1 cellular context compared by ENCODE assay signal in genomic region chr5:43389679-43390329, GRCh38.
TF ChIP-seq lines count a peak whose summit lies in the region.

No MANE protein-coding gene starts in this region.

TF ChIP-seq in K562, 482 proteins besides CTCF, POLR2A, EP300 and RAD21 (continued from another document and continues in another):
- TF ChIP-seq, protein P1, sequence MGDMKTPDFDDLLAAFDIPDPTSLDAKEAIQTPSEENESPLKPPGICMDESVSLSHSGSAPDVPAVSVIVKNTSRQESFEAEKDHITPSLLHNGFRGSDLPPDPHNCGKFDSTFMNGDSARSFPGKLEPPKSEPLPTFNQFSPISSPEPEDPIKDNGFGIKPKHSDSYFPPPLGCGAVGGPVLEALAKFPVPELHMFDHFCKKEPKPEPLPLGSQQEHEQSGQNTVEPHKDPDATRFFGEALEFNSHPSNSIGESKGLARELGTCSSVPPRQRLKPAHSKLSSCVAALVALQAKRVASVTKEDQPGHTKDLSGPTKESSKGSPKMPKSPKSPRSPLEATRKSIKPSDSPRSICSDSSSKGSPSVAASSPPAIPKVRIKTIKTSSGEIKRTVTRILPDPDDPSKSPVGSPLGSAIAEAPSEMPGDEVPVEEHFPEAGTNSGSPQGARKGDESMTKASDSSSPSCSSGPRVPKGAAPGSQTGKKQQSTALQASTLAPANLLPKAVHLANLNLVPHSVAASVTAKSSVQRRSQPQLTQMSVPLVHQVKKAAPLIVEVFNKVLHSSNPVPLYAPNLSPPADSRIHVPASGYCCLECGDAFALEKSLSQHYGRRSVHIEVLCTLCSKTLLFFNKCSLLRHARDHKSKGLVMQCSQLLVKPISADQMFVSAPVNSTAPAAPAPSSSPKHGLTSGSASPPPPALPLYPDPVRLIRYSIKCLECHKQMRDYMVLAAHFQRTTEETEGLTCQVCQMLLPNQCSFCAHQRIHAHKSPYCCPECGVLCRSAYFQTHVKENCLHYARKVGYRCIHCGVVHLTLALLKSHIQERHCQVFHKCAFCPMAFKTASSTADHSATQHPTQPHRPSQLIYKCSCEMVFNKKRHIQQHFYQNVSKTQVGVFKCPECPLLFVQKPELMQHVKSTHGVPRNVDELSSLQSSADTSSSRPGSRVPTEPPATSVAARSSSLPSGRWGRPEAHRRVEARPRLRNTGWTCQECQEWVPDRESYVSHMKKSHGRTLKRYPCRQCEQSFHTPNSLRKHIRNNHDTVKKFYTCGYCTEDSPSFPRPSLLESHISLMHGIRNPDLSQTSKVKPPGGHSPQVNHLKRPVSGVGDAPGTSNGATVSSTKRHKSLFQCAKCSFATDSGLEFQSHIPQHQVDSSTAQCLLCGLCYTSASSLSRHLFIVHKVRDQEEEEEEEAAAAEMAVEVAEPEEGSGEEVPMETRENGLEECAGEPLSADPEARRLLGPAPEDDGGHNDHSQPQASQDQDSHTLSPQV (IDR thresholded peaks at IDR 0.05), result peak; percentile 37; the same call in 1 of the 2 replicates
- TF ChIP-seq BCOR (IDR thresholded peaks at IDR 0.05), result 0 out of 2 replicates have a peak, but pooled peaks have one; percentile 9
- no peak for TF ChIP-seq HMG20B (CRISPR knock-in tag; IDR thresholded peaks at IDR 0.05)
- 0 out of 2 replicates have a peak, but pooled peaks have one; percentile 49 for TF ChIP-seq ATF7 (IDR thresholded peaks at IDR 0.05)
- TF ChIP-seq ATF1 (CRISPR knock-in tag; IDR thresholded peaks at IDR 0.05), result no peak
- 0 out of 2 replicates have a peak, but pooled peaks have one; percentile 20 for TF ChIP-seq ATF1 (tag; IDR thresholded peaks at IDR 0.05)
- TF ChIP-seq LCOR (CRISPR knock-in tag; IDR thresholded peaks at IDR 0.05), result peak; percentile 59; the same call in 1 of the 2 replicates
- no peak for TF ChIP-seq ZSCAN32 (CRISPR knock-in tag; IDR thresholded peaks at IDR 0.05)
- peak in 1 of 2 experiments; percentile 51; a peak in 2 of 4 replicates for TF ChIP-seq MAZ (CRISPR knock-in tag; conservative IDR thresholded peaks at IDR 0.05 in 1 of 2, IDR thresholded peaks at IDR 0.05 in 1 of 2)
- TF ChIP-seq, protein P2, sequence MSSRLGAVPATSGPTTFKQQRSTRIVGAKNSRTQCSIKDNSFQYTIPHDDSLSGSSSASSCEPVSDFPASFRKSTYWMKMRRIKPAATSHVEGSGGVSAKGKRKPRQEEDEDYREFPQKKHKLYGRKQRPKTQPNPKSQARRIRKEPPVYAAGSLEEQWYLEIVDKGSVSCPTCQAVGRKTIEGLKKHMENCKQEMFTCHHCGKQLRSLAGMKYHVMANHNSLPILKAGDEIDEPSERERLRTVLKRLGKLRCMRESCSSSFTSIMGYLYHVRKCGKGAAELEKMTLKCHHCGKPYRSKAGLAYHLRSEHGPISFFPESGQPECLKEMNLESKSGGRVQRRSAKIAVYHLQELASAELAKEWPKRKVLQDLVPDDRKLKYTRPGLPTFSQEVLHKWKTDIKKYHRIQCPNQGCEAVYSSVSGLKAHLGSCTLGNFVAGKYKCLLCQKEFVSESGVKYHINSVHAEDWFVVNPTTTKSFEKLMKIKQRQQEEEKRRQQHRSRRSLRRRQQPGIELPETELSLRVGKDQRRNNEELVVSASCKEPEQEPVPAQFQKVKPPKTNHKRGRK (tag; IDR thresholded peaks at IDR 0.05), result no peak
- peak; percentile 64 for TF ChIP-seq BRD9 (IDR thresholded peaks at IDR 0.05; ENCODE audit: low read depth, partially characterized antibody)
- TF ChIP-seq, protein P3, sequence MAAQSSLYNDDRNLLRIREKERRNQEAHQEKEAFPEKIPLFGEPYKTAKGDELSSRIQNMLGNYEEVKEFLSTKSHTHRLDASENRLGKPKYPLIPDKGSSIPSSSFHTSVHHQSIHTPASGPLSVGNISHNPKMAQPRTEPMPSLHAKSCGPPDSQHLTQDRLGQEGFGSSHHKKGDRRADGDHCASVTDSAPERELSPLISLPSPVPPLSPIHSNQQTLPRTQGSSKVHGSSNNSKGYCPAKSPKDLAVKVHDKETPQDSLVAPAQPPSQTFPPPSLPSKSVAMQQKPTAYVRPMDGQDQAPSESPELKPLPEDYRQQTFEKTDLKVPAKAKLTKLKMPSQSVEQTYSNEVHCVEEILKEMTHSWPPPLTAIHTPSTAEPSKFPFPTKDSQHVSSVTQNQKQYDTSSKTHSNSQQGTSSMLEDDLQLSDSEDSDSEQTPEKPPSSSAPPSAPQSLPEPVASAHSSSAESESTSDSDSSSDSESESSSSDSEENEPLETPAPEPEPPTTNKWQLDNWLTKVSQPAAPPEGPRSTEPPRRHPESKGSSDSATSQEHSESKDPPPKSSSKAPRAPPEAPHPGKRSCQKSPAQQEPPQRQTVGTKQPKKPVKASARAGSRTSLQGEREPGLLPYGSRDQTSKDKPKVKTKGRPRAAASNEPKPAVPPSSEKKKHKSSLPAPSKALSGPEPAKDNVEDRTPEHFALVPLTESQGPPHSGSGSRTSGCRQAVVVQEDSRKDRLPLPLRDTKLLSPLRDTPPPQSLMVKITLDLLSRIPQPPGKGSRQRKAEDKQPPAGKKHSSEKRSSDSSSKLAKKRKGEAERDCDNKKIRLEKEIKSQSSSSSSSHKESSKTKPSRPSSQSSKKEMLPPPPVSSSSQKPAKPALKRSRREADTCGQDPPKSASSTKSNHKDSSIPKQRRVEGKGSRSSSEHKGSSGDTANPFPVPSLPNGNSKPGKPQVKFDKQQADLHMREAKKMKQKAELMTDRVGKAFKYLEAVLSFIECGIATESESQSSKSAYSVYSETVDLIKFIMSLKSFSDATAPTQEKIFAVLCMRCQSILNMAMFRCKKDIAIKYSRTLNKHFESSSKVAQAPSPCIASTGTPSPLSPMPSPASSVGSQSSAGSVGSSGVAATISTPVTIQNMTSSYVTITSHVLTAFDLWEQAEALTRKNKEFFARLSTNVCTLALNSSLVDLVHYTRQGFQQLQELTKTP (IDR thresholded peaks at IDR 0.05; ENCODE audit: low read depth in 1 of 2, partially characterized antibody in 2 of 2), result no peak
- TF ChIP-seq CCAR2 (IDR thresholded peaks at IDR 0.05; ENCODE audit: low read depth, low read length), result no peak
- no peak for TF ChIP-seq DMBX1 (CRISPR knock-in tag; IDR thresholded peaks at IDR 0.05; ENCODE audit: borderline replicate concordance)
- TF ChIP-seq ZNF75A (CRISPR knock-in tag; IDR thresholded peaks at IDR 0.05), result no peak
- TF ChIP-seq HNRNPLL (IDR thresholded peaks at IDR 0.05; ENCODE audit: low read depth, low read length, poor library complexity, severe bottlenecking), result no peak
- TF ChIP-seq, protein P4, sequence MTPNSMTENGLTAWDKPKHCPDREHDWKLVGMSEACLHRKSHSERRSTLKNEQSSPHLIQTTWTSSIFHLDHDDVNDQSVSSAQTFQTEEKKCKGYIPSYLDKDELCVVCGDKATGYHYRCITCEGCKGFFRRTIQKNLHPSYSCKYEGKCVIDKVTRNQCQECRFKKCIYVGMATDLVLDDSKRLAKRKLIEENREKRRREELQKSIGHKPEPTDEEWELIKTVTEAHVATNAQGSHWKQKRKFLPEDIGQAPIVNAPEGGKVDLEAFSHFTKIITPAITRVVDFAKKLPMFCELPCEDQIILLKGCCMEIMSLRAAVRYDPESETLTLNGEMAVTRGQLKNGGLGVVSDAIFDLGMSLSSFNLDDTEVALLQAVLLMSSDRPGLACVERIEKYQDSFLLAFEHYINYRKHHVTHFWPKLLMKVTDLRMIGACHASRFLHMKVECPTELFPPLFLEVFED (CRISPR knock-in tag; conservative IDR thresholded peaks at IDR 0.05), result no peak
- no peak for TF ChIP-seq ZFX (CRISPR knock-in tag; IDR thresholded peaks at IDR 0.05)
- TF ChIP-seq RB1 (IDR thresholded peaks at IDR 0.05; ENCODE audit: low read depth), result 0 out of 2 replicates have a peak, but pooled peaks have one; percentile 14
- 0 out of 2 replicates have a peak, but pooled peaks have one; percentile 14 for TF ChIP-seq ZNF384 (IDR thresholded peaks at IDR 0.05; ENCODE audit: low read depth, low read length)
- TF ChIP-seq CEBPZ (IDR thresholded peaks at IDR 0.05; ENCODE audit: borderline replicate concordance, low read depth, low read length), result no peak
- 0 out of 2 replicates have a peak, but pooled peaks have one; percentile 62 for TF ChIP-seq TARDBP (IDR thresholded peaks at IDR 0.05)
- 0 out of 2 replicates have a peak, but pooled peaks have one; percentile 1 for TF ChIP-seq ZNF316 (IDR thresholded peaks at IDR 0.05)
- no peak for TF ChIP-seq DACH1 (IDR thresholded peaks at IDR 0.05; ENCODE audit: partially characterized antibody)
- 0 out of 2 replicates have a peak, but pooled peaks have one; percentile 16 for TF ChIP-seq SMAD4 (CRISPR knock-in tag; conservative IDR thresholded peaks at IDR 0.05)
- no peak for TF ChIP-seq CEBPG (CRISPR knock-in tag; IDR thresholded peaks at IDR 0.05)
- peak; percentile 85 to 87 for TF ChIP-seq CEBPG (tag; conservative IDR thresholded peaks at IDR 0.05 in 1 of 2, IDR thresholded peaks at IDR 0.05 in 1 of 2)
- TF ChIP-seq POLR3G (IDR thresholded peaks at IDR 0.05; ENCODE audit: extremely low read depth, insufficient read length, insufficient replicate concordance), result no peak
- no peak for TF ChIP-seq NFXL1 (CRISPR knock-in tag; IDR thresholded peaks at IDR 0.05)
- no peak for TF ChIP-seq SRSF9 (IDR thresholded peaks at IDR 0.05; ENCODE audit: borderline replicate concordance, low read depth, low read length)
- TF ChIP-seq ZSCAN29 (IDR thresholded peaks at IDR 0.05), result peak; percentile 22; the same call in 1 of the 2 replicates
- no peak for TF ChIP-seq POLR2H (tag; IDR thresholded peaks at IDR 0.05; ENCODE audit: low read depth)
- no peak for TF ChIP-seq MITF (IDR thresholded peaks at IDR 0.05)
- peak in 1 of 2 experiments; percentile 43; a peak in 2 of 4 replicates for TF ChIP-seq FOXA3 (CRISPR knock-in tag; conservative IDR thresholded peaks at IDR 0.05 in 1 of 2, IDR thresholded peaks at IDR 0.05 in 1 of 2)
- TF ChIP-seq ADNP (tag; IDR thresholded peaks at IDR 0.05), result peak; percentile 62
- TF ChIP-seq, protein P5, sequence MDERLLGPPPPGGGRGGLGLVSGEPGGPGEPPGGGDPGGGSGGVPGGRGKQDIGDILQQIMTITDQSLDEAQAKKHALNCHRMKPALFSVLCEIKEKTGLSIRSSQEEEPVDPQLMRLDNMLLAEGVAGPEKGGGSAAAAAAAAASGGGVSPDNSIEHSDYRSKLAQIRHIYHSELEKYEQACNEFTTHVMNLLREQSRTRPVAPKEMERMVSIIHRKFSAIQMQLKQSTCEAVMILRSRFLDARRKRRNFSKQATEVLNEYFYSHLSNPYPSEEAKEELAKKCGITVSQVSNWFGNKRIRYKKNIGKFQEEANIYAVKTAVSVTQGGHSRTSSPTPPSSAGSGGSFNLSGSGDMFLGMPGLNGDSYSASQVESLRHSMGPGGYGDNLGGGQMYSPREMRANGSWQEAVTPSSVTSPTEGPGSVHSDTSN (CRISPR knock-in tag; IDR thresholded peaks at IDR 0.05; ENCODE audit: low read depth), result no peak
- TF ChIP-seq, protein P5 (tag; conservative IDR thresholded peaks at IDR 0.05; ENCODE audit: low read depth), result 0 out of 2 replicates have a peak, but pooled peaks have one; percentile 9
- 0 out of 2 replicates have a peak, but pooled peaks have one; percentile 33 for TF ChIP-seq CTBP1 (IDR thresholded peaks at IDR 0.05; ENCODE audit: borderline replicate concordance)
- TF ChIP-seq CAMTA2 (CRISPR knock-in tag; conservative IDR thresholded peaks at IDR 0.05), result no peak
- TF ChIP-seq TEAD4 (IDR thresholded peaks at IDR 0.05; ENCODE audit: low read length), result peak; percentile 67
- no peak for TF ChIP-seq TEAD4 (CRISPR knock-in tag; IDR thresholded peaks at IDR 0.05; ENCODE audit: borderline replicate concordance)
